ENCODE assay signal across 12 cellular contexts in the genomic region with DNA sequence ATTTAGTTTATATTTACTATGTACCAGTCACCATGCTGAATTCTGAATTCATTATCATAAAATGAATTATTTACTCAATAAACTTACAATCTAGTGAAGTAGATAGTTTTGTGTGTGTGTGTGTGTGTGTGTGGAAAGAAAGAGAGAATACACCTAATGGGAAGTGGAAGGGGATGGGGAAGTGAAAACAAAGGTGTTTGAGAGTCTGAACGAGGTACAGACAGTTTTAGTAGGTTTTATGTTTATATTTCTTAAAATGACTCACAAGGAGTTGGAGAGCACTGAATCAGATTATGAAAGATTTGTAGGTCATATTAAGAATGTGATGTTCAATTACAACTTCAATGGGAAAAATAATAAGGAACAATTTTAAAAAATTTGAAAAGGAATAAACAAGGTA.
"Had no signal": no experiment of that assay in that cellular context is flagged by ENCODE, and none has a peak within 500 bp of the region (broad histone marks: within the 10 kb centered on the region; RNA-seq: fewer than 3 reads in every experiment).

No MANE protein-coding gene starts in this region.

- H3K4me1 Mint-ChIP-seq: GM23338, H9, IgD-negative memory B cell had no signal

- ATAC-seq: GM23338, HCT116, HepG2 had no signal

- H2AFZ ChIP-seq: GM23338 had no signal

- H3K4me3 ChIP-seq: GM23338 had no signal

- H3K27ac Mint-ChIP-seq: GM23338, H9, HFFc6, IgD-negative memory B cell had no signal

- H3K4me3 Mint-ChIP-seq: GM23338, H9, HFFc6, IgD-negative memory B cell had no signal

- H3K36me3 Mint-ChIP-seq: IgD-negative memory B cell had no signal

- H3K9me3 Mint-ChIP-seq: GM23338, H9 had no signal

- H3K4me2 ChIP-seq: GM23338, KMS-11 had no signal

- DNase-seq: H9, HFFc6, Karpas-422, KBM-7 had no signal

- H3K27ac ChIP-seq: HL-60, KMS-11 had no signal

- H3K27me3 Mint-ChIP-seq: IgD-negative memory B cell had no signal

- FAIRE-seq: H1, H54, HepG2 had no signal

- H3K9ac ChIP-seq: KMS-11 had no signal
